Comparison of ENCODE assay signal across 1 cellular context in the genomic region with DNA sequence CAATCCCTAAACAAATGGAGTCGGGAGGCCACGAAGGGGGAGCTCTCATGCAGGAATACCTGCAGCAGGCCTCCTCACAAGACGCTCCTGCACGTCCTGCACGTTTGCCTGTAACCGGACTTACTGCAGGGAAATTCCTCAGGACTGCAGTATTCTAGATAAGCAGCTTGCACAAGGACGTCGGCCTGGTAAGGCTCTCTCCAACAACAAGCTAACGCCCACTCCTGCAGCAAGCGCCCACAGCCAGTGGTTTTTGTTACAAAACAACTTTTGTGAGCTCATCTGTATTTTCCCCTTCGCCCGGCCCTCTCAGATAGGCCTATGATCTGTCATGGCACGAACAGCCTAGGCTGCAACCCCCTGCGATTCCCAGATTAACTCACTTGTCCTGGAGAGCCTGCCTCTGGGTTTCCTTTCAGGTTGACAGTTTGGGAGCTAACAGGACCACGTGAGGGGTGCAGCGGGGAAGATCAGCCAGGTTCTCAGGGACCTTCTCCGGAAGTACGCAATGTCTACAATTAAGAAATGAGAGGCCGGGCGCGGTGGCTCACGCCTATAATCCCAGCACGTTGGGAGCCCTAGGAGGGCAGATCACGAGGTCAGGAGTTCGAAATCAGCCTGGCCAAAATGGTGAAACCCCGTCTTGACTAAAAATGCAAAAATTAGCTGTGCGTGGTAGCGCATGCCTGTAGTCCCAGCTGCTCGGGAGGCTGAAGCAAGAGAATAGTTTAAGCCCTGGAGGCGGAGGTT.
A peak's percentile ranks its signal among the peaks of the same experiment; 100 is the strongest.
TF ChIP-seq lines count a peak whose summit lies in the region.

No MANE protein-coding gene starts in this region.

TF ChIP-seq in HepG2, 621 proteins besides CTCF, POLR2A, EP300 and RAD21 (continued from another document):
- TF ChIP-seq, protein P1, sequence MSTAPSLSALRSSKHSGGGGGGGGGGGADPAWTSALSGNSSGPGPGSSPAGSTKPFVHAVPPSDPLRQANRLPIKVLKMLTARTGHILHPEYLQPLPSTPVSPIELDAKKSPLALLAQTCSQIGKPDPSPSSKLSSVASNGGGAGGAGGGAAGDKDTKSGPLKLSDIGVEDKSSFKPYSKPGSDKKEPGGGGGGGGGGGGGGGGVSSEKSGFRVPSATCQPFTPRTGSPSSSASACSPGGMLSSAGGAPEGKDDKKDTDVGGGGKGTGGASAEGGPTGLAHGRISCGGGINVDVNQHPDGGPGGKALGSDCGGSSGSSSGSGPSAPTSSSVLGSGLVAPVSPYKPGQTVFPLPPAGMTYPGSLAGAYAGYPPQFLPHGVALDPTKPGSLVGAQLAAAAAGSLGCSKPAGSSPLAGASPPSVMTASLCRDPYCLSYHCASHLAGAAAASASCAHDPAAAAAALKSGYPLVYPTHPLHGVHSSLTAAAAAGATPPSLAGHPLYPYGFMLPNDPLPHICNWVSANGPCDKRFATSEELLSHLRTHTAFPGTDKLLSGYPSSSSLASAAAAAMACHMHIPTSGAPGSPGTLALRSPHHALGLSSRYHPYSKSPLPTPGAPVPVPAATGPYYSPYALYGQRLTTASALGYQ (CRISPR knock-in tag; IDR thresholded peaks at IDR 0.05) = no peak
- TF ChIP-seq, protein P2, sequence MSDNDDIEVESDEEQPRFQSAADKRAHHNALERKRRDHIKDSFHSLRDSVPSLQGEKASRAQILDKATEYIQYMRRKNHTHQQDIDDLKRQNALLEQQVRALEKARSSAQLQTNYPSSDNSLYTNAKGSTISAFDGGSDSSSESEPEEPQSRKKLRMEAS (IDR thresholded peaks at IDR 0.05) = peak; percentile 71
- TF ChIP-seq MAFF (IDR thresholded peaks at IDR 0.05; ENCODE audit: low read depth, low read length) (no peak), PRMT3 (CRISPR knock-in tag; IDR thresholded peaks at IDR 0.05; ENCODE audit: borderline replicate concordance, low read depth) (no peak), NFKB2 (CRISPR knock-in tag; IDR thresholded peaks at IDR 0.05; ENCODE audit: borderline replicate concordance) (no peak), RFX1 (IDR thresholded peaks at IDR 0.05) (no peak), FOXC1 (CRISPR knock-in tag; IDR thresholded peaks at IDR 0.05; ENCODE audit: borderline replicate concordance) (no peak), POLR2G (IDR thresholded peaks at IDR 0.05; ENCODE audit: low read depth, low read length) (0 out of 2 replicates have a peak, but pooled peaks have one; percentile 6), NCOA2 (CRISPR knock-in tag; IDR thresholded peaks at IDR 0.05) (no peak), TBL1XR1 (IDR thresholded peaks at IDR 0.05; ENCODE audit: borderline replicate concordance, low read length, partially characterized antibody) (no peak), ZNF572 (CRISPR knock-in tag; IDR thresholded peaks at IDR 0.05) (no peak), TFDP2 (CRISPR knock-in tag; IDR thresholded peaks at IDR 0.05) (no peak; the same call in 1 of the 2 replicates), ZNF317 (CRISPR knock-in tag; IDR thresholded peaks at IDR 0.05) (no peak), SIX4 (CRISPR knock-in tag; IDR thresholded peaks at IDR 0.05) (no peak), CHD4 (IDR thresholded peaks at IDR 0.05; ENCODE audit: borderline replicate concordance, low read length) (no peak), MXD4 (CRISPR knock-in tag; IDR thresholded peaks at IDR 0.05) (no peak), ZNF816 (CRISPR knock-in tag; IDR thresholded peaks at IDR 0.05; ENCODE audit: borderline replicate concordance) (no peak), ZNF891 (CRISPR knock-in tag; IDR thresholded peaks at IDR 0.05) (no peak), JUNB (CRISPR knock-in tag; IDR thresholded peaks at IDR 0.05; ENCODE audit: borderline replicate concordance) (no peak), U2AF2 (IDR thresholded peaks at IDR 0.05; ENCODE audit: low read depth, low read length) (no peak)
- TF ChIP-seq, protein P3, sequence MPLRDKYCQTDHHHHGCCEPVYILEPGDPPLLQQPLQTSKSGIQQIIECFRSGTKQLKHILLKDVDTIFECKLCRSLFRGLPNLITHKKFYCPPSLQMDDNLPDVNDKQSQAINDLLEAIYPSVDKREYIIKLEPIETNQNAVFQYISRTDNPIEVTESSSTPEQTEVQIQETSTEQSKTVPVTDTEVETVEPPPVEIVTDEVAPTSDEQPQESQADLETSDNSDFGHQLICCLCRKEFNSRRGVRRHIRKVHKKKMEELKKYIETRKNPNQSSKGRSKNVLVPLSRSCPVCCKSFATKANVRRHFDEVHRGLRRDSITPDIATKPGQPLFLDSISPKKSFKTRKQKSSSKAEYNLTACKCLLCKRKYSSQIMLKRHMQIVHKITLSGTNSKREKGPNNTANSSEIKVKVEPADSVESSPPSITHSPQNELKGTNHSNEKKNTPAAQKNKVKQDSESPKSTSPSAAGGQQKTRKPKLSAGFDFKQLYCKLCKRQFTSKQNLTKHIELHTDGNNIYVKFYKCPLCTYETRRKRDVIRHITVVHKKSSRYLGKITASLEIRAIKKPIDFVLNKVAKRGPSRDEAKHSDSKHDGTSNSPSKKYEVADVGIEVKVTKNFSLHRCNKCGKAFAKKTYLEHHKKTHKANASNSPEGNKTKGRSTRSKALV (CRISPR knock-in tag; IDR thresholded peaks at IDR 0.05) = peak; percentile 31; the same call in 1 of the 2 replicates
- TF ChIP-seq, protein P4, sequence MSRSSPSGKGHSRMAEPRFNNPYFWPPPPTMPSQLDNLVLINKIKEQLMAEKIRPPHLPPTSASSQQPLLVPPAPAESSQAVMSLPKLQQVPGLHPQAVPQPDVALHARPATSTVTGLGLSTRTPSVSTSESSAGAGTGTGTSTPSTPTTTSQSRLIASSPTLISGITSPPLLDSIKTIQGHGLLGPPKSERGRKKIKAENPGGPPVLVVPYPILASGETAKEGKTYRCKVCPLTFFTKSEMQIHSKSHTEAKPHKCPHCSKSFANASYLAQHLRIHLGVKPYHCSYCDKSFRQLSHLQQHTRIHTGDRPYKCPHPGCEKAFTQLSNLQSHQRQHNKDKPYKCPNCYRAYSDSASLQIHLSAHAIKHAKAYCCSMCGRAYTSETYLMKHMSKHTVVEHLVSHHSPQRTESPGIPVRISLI (CRISPR knock-in tag; IDR thresholded peaks at IDR 0.05; ENCODE audit: borderline replicate concordance) = 0 out of 2 replicates have a peak, but pooled peaks have one; percentile 19
- TF ChIP-seq, protein P5, sequence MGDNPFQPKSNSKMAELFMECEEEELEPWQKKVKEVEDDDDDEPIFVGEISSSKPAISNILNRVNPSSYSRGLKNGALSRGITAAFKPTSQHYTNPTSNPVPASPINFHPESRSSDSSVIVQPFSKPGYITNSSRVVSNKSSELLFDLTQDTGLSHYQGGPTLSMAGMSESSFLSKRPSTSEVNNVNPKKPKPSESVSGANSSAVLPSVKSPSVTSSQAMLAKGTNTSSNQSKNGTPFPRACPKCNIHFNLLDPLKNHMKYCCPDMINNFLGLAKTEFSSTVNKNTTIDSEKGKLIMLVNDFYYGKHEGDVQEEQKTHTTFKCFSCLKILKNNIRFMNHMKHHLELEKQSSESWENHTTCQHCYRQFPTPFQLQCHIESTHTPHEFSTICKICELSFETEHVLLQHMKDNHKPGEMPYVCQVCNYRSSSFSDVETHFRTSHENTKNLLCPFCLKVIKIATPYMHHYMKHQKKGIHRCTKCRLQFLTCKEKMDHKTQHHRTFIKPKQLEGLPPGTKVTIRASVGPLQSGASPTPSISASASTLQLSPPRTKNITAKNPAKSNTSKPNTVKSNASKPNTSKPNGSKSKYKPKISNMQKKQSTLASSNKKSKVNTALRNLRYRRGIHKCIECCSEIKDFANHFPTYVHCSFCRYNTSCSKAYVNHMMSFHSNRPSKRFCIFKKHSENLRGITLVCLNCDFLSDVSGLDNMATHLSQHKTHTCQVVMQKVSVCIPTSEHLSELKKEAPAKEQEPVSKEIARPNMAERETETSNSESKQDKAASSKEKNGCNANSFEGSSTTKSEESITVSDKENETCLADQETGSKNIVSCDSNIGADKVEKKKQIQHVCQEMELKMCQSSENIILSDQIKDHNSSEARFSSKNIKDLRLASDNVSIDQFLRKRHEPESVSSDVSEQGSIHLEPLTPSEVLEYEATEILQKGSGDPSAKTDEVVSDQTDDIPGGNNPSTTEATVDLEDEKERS (CRISPR knock-in tag; IDR thresholded peaks at IDR 0.05) = peak; percentile 68; the same call in 1 of the 2 replicates
- TF ChIP-seq, protein P6, sequence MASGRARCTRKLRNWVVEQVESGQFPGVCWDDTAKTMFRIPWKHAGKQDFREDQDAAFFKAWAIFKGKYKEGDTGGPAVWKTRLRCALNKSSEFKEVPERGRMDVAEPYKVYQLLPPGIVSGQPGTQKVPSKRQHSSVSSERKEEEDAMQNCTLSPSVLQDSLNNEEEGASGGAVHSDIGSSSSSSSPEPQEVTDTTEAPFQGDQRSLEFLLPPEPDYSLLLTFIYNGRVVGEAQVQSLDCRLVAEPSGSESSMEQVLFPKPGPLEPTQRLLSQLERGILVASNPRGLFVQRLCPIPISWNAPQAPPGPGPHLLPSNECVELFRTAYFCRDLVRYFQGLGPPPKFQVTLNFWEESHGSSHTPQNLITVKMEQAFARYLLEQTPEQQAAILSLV (CRISPR knock-in tag; IDR thresholded peaks at IDR 0.05; ENCODE audit: borderline replicate concordance) = no peak
